Comparison of ENCODE assay signal across 1 cellular context in the genomic region with DNA sequence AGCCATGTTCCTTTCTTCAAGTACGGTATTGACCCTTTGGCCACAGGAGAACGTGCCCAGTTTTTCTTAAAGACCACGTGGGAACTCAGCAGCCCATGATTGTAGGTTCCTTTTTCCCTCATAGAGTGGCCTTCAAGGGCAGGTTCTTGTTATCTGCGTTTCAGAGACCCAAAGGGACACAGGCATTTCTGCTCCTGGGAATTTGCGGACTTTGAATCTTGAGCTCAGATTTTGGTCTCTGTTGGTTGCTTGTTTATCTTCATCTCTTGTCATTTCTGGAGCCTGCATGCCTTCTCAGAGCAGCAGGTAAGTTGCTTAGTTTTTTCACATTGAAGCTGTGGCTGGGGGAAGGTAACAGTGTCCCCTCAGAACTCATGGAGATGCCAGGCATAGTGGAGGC.
TF ChIP-seq lines count a peak whose summit lies in the region.

No MANE protein-coding gene starts in this region.

TF ChIP-seq in K562, 482 proteins besides CTCF, POLR2A, EP300 and RAD21:
- TF ChIP-seq LCOR (CRISPR knock-in tag; IDR thresholded peaks at IDR 0.05): no peak
- no peak for TF ChIP-seq IFI16 (CRISPR knock-in tag; IDR thresholded peaks at IDR 0.05)
- TF ChIP-seq CHCHD3 (CRISPR knock-in tag; IDR thresholded peaks at IDR 0.05): no peak
- no peak for TF ChIP-seq CREB1 (IDR thresholded peaks at IDR 0.05)
- TF ChIP-seq CREB1 (CRISPR knock-in tag; IDR thresholded peaks at IDR 0.05): no peak
- no peak for TF ChIP-seq TCF3 (CRISPR knock-in tag; IDR thresholded peaks at IDR 0.05)
- TF ChIP-seq, protein P1, sequence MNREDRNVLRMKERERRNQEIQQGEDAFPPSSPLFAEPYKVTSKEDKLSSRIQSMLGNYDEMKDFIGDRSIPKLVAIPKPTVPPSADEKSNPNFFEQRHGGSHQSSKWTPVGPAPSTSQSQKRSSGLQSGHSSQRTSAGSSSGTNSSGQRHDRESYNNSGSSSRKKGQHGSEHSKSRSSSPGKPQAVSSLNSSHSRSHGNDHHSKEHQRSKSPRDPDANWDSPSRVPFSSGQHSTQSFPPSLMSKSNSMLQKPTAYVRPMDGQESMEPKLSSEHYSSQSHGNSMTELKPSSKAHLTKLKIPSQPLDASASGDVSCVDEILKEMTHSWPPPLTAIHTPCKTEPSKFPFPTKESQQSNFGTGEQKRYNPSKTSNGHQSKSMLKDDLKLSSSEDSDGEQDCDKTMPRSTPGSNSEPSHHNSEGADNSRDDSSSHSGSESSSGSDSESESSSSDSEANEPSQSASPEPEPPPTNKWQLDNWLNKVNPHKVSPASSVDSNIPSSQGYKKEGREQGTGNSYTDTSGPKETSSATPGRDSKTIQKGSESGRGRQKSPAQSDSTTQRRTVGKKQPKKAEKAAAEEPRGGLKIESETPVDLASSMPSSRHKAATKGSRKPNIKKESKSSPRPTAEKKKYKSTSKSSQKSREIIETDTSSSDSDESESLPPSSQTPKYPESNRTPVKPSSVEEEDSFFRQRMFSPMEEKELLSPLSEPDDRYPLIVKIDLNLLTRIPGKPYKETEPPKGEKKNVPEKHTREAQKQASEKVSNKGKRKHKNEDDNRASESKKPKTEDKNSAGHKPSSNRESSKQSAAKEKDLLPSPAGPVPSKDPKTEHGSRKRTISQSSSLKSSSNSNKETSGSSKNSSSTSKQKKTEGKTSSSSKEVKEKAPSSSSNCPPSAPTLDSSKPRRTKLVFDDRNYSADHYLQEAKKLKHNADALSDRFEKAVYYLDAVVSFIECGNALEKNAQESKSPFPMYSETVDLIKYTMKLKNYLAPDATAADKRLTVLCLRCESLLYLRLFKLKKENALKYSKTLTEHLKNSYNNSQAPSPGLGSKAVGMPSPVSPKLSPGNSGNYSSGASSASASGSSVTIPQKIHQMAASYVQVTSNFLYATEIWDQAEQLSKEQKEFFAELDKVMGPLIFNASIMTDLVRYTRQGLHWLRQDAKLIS (CRISPR knock-in tag; IDR thresholded peaks at IDR 0.05): no peak
- no peak for TF ChIP-seq MTF1 (CRISPR knock-in tag; IDR thresholded peaks at IDR 0.05; ENCODE audit: borderline replicate concordance)
- TF ChIP-seq SAFB (IDR thresholded peaks at IDR 0.05; ENCODE audit: borderline replicate concordance, low read depth, low read length): no peak
- TF ChIP-seq, protein P2, sequence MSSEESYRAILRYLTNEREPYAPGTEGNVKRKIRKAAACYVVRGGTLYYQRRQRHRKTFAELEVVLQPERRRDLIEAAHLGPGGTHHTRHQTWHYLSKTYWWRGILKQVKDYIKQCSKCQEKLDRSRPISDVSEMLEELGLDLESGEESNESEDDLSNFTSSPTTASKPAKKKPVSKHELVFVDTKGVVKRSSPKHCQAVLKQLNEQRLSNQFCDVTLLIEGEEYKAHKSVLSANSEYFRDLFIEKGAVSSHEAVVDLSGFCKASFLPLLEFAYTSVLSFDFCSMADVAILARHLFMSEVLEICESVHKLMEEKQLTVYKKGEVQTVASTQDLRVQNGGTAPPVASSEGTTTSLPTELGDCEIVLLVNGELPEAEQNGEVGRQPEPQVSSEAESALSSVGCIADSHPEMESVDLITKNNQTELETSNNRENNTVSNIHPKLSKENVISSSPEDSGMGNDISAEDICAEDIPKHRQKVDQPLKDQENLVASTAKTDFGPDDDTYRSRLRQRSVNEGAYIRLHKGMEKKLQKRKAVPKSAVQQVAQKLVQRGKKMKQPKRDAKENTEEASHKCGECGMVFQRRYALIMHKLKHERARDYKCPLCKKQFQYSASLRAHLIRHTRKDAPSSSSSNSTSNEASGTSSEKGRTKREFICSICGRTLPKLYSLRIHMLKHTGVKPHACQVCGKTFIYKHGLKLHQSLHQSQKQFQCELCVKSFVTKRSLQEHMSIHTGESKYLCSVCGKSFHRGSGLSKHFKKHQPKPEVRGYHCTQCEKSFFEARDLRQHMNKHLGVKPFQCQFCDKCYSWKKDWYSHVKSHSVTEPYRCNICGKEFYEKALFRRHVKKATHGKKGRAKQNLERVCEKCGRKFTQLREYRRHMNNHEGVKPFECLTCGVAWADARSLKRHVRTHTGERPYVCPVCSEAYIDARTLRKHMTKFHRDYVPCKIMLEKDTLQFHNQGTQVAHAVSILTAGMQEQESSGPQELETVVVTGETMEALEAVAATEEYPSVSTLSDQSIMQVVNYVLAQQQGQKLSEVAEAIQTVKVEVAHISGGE (CRISPR knock-in tag; IDR thresholded peaks at IDR 0.05): no peak
- TF ChIP-seq TBL1XR1 (IDR thresholded peaks at IDR 0.05; ENCODE audit: low read length in 2 of 2): no peak
- no peak for TF ChIP-seq L3MBTL2 (IDR thresholded peaks at IDR 0.05)
- TF ChIP-seq, protein P3, sequence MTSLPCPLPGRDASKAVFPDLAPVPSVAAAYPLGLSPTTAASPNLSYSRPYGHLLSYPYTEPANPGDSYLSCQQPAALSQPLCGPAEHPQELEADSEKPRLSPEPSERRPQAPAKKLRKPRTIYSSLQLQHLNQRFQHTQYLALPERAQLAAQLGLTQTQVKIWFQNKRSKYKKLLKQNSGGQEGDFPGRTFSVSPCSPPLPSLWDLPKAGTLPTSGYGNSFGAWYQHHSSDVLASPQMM (CRISPR knock-in tag; IDR thresholded peaks at IDR 0.05): no peak
- no peak for TF ChIP-seq KHSRP (IDR thresholded peaks at IDR 0.05)
- TF ChIP-seq, protein P4, sequence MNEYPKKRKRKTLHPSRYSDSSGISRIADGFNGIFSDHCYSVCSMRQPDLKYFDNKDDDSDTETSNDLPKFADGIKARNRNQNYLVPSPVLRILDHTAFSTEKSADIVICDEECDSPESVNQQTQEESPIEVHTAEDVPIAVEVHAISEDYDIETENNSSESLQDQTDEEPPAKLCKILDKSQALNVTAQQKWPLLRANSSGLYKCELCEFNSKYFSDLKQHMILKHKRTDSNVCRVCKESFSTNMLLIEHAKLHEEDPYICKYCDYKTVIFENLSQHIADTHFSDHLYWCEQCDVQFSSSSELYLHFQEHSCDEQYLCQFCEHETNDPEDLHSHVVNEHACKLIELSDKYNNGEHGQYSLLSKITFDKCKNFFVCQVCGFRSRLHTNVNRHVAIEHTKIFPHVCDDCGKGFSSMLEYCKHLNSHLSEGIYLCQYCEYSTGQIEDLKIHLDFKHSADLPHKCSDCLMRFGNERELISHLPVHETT (CRISPR knock-in tag; conservative IDR thresholded peaks at IDR 0.05 in 1 of 2, IDR thresholded peaks at IDR 0.05 in 1 of 2): no peak
- TF ChIP-seq, protein P5, sequence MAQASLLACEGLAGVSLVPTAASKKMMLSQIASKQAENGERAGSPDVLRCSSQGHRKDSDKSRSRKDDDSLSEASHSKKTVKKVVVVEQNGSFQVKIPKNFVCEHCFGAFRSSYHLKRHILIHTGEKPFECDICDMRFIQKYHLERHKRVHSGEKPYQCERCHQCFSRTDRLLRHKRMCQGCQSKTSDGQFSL (CRISPR knock-in tag; IDR thresholded peaks at IDR 0.05): no peak
- TF ChIP-seq, protein P5 (tag; IDR thresholded peaks at IDR 0.05): no peak
- TF ChIP-seq ZEB2 (IDR thresholded peaks at IDR 0.05): no peak
